1 cellular context compared by ENCODE assay signal in the genomic region with DNA sequence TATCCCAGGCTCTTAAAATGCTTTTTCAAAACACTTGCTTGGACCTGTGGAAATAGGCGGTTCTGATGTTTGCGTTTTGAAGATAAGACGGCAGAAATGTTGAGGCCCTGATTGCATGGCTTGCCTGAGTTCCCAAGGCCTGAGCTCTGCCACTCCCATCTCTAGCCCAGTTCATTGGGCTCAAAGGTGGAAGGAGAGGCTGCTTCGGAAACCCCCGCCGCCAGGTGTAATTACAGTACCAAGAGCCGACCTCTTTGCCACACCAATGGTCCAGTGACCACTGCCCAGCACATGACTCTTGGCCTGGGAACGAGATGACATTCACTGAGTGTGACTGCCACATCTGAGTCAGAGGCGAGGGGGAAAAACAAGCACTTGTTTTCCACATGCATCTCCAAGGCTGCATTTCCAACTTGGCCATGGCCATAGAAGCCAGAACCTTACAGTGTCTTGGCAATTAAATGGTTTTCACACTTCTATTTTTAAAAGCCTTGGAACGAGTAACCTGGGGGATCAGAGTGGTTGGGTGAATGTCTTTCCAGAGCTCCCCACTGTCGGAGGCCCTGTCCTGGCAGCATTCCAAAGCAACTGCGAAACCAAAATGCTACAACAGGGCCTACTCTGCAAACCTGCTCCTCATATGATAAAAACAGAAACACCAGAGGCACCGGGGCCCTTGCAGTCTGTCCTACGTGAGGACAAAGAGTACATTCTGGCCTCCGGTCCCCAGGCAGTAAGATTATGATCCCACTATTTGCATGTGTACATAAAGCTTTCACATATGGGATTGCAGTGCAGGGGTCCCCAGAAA.
TF ChIP-seq lines count a peak whose summit lies in the region.

No MANE protein-coding gene starts in this region.

TF ChIP-seq in K562, 482 proteins besides CTCF, POLR2A, EP300 and RAD21 (continued from another document and continues in another):
- TF ChIP-seq, protein P1, sequence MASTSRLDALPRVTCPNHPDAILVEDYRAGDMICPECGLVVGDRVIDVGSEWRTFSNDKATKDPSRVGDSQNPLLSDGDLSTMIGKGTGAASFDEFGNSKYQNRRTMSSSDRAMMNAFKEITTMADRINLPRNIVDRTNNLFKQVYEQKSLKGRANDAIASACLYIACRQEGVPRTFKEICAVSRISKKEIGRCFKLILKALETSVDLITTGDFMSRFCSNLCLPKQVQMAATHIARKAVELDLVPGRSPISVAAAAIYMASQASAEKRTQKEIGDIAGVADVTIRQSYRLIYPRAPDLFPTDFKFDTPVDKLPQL (IDR thresholded peaks at IDR 0.05; ENCODE audit: extremely low read depth, insufficient read length) = no peak
- TF ChIP-seq ESRRB (CRISPR knock-in tag; IDR thresholded peaks at IDR 0.05; ENCODE audit: borderline replicate concordance) = no peak
- no peak for TF ChIP-seq TFAM (CRISPR knock-in tag; conservative IDR thresholded peaks at IDR 0.05)
- TF ChIP-seq, protein P2, sequence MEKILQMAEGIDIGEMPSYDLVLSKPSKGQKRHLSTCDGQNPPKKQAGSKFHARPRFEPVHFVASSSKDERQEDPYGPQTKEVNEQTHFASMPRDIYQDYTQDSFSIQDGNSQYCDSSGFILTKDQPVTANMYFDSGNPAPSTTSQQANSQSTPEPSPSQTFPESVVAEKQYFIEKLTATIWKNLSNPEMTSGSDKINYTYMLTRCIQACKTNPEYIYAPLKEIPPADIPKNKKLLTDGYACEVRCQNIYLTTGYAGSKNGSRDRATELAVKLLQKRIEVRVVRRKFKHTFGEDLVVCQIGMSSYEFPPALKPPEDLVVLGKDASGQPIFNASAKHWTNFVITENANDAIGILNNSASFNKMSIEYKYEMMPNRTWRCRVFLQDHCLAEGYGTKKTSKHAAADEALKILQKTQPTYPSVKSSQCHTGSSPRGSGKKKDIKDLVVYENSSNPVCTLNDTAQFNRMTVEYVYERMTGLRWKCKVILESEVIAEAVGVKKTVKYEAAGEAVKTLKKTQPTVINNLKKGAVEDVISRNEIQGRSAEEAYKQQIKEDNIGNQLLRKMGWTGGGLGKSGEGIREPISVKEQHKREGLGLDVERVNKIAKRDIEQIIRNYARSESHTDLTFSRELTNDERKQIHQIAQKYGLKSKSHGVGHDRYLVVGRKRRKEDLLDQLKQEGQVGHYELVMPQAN (IDR thresholded peaks at IDR 0.05; ENCODE audit: borderline replicate concordance) = no peak
- TF ChIP-seq, protein P3, sequence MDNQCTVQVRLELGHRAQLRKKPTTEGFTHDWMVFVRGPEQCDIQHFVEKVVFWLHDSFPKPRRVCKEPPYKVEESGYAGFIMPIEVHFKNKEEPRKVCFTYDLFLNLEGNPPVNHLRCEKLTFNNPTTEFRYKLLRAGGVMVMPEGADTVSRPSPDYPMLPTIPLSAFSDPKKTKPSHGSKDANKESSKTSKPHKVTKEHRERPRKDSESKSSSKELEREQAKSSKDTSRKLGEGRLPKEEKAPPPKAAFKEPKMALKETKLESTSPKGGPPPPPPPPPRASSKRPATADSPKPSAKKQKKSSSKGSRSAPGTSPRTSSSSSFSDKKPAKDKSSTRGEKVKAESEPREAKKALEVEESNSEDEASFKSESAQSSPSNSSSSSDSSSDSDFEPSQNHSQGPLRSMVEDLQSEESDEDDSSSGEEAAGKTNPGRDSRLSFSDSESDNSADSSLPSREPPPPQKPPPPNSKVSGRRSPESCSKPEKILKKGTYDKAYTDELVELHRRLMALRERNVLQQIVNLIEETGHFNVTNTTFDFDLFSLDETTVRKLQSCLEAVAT (IDR thresholded peaks at IDR 0.05) = no peak; a peak in 1 of 4 replicates
- no peak for TF ChIP-seq ZNF184 (CRISPR knock-in tag; IDR thresholded peaks at IDR 0.05)
- no peak for TF ChIP-seq SMAD2 (IDR thresholded peaks at IDR 0.05; ENCODE audit: low read depth, low read length)
- TF ChIP-seq, protein P4, sequence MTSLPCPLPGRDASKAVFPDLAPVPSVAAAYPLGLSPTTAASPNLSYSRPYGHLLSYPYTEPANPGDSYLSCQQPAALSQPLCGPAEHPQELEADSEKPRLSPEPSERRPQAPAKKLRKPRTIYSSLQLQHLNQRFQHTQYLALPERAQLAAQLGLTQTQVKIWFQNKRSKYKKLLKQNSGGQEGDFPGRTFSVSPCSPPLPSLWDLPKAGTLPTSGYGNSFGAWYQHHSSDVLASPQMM (CRISPR knock-in tag; IDR thresholded peaks at IDR 0.05) = no peak
- TF ChIP-seq TEAD2 (tag; IDR thresholded peaks at IDR 0.05) = peak; percentile 62
- no peak for TF ChIP-seq NONO (IDR thresholded peaks at IDR 0.05; ENCODE audit: low read depth in 2 of 2, low read length in 1 of 2)
- peak; percentile 43; the same call in 1 of the 2 replicates for TF ChIP-seq TAL1 (IDR thresholded peaks at IDR 0.05)
- TF ChIP-seq SAP30 (IDR thresholded peaks at IDR 0.05; ENCODE audit: borderline replicate concordance, insufficient read depth, low read depth, low read length, poor library complexity, severe bottlenecking) = no peak
- TF ChIP-seq, protein P5, sequence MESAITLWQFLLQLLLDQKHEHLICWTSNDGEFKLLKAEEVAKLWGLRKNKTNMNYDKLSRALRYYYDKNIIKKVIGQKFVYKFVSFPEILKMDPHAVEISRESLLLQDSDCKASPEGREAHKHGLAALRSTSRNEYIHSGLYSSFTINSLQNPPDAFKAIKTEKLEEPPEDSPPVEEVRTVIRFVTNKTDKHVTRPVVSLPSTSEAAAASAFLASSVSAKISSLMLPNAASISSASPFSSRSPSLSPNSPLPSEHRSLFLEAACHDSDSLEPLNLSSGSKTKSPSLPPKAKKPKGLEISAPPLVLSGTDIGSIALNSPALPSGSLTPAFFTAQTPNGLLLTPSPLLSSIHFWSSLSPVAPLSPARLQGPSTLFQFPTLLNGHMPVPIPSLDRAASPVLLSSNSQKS (CRISPR knock-in tag; IDR thresholded peaks at IDR 0.05) = no peak
- TF ChIP-seq ZKSCAN8 (CRISPR knock-in tag; IDR thresholded peaks at IDR 0.05) = no peak
- TF ChIP-seq ZNF253 (CRISPR knock-in tag; conservative IDR thresholded peaks at IDR 0.05) = no peak
- TF ChIP-seq POLR2AphosphoS5 (IDR thresholded peaks at IDR 0.05; ENCODE audit: control insufficient read depth, insufficient read depth, low read depth, low read length) = no peak
- no peak for TF ChIP-seq FOXP1 (CRISPR knock-in tag; IDR thresholded peaks at IDR 0.05)
- TF ChIP-seq RBM17 (IDR thresholded peaks at IDR 0.05; ENCODE audit: borderline replicate concordance, low read depth, low read length) = no peak
- peak; percentile 68 for TF ChIP-seq ZFX (CRISPR knock-in tag; IDR thresholded peaks at IDR 0.05)
- TF ChIP-seq POLR2H (tag; IDR thresholded peaks at IDR 0.05; ENCODE audit: low read depth) = peak; percentile 60
- TF ChIP-seq COPS2 (conservative IDR thresholded peaks at IDR 0.05) = no peak
- TF ChIP-seq TEAD4 (IDR thresholded peaks at IDR 0.05; ENCODE audit: low read length) = peak; percentile 46; the same call in 1 of the 2 replicates
- TF ChIP-seq TEAD4 (CRISPR knock-in tag; IDR thresholded peaks at IDR 0.05; ENCODE audit: borderline replicate concordance) = no peak
- no peak for TF ChIP-seq SMARCC2 (IDR thresholded peaks at IDR 0.05; ENCODE audit: low read depth)
- TF ChIP-seq RBM25 (IDR thresholded peaks at IDR 0.05; ENCODE audit: low read depth, low read length, severe bottlenecking) = no peak
- TF ChIP-seq, protein P6, sequence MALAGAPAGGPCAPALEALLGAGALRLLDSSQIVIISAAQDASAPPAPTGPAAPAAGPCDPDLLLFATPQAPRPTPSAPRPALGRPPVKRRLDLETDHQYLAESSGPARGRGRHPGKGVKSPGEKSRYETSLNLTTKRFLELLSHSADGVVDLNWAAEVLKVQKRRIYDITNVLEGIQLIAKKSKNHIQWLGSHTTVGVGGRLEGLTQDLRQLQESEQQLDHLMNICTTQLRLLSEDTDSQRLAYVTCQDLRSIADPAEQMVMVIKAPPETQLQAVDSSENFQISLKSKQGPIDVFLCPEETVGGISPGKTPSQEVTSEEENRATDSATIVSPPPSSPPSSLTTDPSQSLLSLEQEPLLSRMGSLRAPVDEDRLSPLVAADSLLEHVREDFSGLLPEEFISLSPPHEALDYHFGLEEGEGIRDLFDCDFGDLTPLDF (CRISPR knock-in tag; IDR thresholded peaks at IDR 0.05) = no peak
- 0 out of 2 replicates have a peak, but pooled peaks have one; percentile 19 for TF ChIP-seq PTTG1 (tag; IDR thresholded peaks at IDR 0.05; ENCODE audit: low read depth)
- TF ChIP-seq, protein P7, sequence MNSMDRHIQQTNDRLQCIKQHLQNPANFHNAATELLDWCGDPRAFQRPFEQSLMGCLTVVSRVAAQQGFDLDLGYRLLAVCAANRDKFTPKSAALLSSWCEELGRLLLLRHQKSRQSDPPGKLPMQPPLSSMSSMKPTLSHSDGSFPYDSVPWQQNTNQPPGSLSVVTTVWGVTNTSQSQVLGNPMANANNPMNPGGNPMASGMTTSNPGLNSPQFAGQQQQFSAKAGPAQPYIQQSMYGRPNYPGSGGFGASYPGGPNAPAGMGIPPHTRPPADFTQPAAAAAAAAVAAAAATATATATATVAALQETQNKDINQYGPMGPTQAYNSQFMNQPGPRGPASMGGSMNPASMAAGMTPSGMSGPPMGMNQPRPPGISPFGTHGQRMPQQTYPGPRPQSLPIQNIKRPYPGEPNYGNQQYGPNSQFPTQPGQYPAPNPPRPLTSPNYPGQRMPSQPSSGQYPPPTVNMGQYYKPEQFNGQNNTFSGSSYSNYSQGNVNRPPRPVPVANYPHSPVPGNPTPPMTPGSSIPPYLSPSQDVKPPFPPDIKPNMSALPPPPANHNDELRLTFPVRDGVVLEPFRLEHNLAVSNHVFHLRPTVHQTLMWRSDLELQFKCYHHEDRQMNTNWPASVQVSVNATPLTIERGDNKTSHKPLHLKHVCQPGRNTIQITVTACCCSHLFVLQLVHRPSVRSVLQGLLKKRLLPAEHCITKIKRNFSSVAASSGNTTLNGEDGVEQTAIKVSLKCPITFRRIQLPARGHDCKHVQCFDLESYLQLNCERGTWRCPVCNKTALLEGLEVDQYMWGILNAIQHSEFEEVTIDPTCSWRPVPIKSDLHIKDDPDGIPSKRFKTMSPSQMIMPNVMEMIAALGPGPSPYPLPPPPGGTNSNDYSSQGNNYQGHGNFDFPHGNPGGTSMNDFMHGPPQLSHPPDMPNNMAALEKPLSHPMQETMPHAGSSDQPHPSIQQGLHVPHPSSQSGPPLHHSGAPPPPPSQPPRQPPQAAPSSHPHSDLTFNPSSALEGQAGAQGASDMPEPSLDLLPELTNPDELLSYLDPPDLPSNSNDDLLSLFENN (IDR thresholded peaks at IDR 0.05; ENCODE audit: low read depth in 2 of 2, low read length in 2 of 2) = no peak
- no peak for TF ChIP-seq POLR3A (IDR thresholded peaks at IDR 0.05; ENCODE audit: borderline replicate concordance, extremely low read depth, insufficient read depth, insufficient read length)
- TF ChIP-seq STAG1 (CRISPR knock-in tag; IDR thresholded peaks at IDR 0.05; ENCODE audit: borderline replicate concordance) = no peak
- TF ChIP-seq SMARCA4 (IDR thresholded peaks at IDR 0.05) = peak; percentile 73
- TF ChIP-seq ZNF717 (CRISPR knock-in tag; IDR thresholded peaks at IDR 0.05) = no peak
- TF ChIP-seq PTRF (tag; IDR thresholded peaks at IDR 0.05) = no peak
- TF ChIP-seq PHB (CRISPR knock-in tag; IDR thresholded peaks at IDR 0.05) = no peak
- TF ChIP-seq, protein P8, sequence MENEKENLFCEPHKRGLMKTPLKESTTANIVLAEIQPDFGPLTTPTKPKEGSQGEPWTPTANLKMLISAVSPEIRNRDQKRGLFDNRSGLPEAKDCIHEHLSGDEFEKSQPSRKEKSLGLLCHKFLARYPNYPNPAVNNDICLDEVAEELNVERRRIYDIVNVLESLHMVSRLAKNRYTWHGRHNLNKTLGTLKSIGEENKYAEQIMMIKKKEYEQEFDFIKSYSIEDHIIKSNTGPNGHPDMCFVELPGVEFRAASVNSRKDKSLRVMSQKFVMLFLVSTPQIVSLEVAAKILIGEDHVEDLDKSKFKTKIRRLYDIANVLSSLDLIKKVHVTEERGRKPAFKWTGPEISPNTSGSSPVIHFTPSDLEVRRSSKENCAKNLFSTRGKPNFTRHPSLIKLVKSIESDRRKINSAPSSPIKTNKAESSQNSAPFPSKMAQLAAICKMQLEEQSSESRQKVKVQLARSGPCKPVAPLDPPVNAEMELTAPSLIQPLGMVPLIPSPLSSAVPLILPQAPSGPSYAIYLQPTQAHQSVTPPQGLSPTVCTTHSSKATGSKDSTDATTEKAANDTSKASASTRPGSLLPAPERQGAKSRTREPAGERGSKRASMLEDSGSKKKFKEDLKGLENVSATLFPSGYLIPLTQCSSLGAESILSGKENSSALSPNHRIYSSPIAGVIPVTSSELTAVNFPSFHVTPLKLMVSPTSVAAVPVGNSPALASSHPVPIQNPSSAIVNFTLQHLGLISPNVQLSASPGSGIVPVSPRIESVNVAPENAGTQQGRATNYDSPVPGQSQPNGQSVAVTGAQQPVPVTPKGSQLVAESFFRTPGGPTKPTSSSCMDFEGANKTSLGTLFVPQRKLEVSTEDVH (IDR thresholded peaks at IDR 0.05; ENCODE audit: low read depth, partially characterized antibody) = no peak
- TF ChIP-seq, protein P9, sequence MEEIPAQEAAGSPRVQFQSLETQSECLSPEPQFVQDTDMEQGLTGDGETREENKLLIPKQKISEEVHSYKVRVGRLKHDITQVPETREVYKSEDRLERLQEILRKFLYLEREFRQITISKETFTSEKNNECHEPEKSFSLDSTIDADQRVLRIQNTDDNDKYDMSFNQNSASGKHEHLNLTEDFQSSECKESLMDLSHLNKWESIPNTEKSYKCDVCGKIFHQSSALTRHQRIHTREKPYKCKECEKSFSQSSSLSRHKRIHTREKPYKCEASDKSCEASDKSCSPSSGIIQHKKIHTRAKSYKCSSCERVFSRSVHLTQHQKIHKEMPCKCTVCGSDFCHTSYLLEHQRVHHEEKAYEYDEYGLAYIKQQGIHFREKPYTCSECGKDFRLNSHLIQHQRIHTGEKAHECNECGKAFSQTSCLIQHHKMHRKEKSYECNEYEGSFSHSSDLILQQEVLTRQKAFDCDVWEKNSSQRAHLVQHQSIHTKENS (CRISPR knock-in tag; IDR thresholded peaks at IDR 0.05) = no peak
- TF ChIP-seq ETS2 (tag; IDR thresholded peaks at IDR 0.05; ENCODE audit: borderline replicate concordance, poor library complexity, severe bottlenecking) = no peak
- TF ChIP-seq ARID1B (IDR thresholded peaks at IDR 0.05) = peak; percentile 65
- TF ChIP-seq, protein P10, sequence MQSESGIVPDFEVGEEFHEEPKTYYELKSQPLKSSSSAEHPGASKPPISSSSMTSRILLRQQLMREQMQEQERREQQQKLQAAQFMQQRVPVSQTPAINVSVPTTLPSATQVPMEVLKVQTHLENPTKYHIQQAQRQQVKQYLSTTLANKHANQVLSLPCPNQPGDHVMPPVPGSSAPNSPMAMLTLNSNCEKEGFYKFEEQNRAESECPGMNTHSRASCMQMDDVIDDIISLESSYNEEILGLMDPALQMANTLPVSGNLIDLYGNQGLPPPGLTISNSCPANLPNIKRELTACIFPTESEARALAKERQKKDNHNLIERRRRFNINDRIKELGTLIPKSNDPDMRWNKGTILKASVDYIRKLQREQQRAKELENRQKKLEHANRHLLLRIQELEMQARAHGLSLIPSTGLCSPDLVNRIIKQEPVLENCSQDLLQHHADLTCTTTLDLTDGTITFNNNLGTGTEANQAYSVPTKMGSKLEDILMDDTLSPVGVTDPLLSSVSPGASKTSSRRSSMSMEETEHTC (IDR thresholded peaks at IDR 0.05) = 0 out of 2 replicates have a peak, but pooled peaks have one; percentile 18
- TF ChIP-seq, protein P11, sequence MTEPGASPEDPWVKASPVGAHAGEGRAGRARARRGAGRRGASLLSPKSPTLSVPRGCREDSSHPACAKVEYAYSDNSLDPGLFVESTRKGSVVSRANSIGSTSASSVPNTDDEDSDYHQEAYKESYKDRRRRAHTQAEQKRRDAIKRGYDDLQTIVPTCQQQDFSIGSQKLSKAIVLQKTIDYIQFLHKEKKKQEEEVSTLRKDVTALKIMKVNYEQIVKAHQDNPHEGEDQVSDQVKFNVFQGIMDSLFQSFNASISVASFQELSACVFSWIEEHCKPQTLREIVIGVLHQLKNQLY (CRISPR knock-in tag; conservative IDR thresholded peaks at IDR 0.05) = no peak
- TF ChIP-seq XRCC3 (IDR thresholded peaks at IDR 0.05) = no peak
- TF ChIP-seq MTA3 (IDR thresholded peaks at IDR 0.05; ENCODE audit: borderline replicate concordance) = 0 out of 2 replicates have a peak, but pooled peaks have one; percentile 50
